Comparison of ENCODE assay signal across 8 cellular contexts in the genomic region with DNA sequence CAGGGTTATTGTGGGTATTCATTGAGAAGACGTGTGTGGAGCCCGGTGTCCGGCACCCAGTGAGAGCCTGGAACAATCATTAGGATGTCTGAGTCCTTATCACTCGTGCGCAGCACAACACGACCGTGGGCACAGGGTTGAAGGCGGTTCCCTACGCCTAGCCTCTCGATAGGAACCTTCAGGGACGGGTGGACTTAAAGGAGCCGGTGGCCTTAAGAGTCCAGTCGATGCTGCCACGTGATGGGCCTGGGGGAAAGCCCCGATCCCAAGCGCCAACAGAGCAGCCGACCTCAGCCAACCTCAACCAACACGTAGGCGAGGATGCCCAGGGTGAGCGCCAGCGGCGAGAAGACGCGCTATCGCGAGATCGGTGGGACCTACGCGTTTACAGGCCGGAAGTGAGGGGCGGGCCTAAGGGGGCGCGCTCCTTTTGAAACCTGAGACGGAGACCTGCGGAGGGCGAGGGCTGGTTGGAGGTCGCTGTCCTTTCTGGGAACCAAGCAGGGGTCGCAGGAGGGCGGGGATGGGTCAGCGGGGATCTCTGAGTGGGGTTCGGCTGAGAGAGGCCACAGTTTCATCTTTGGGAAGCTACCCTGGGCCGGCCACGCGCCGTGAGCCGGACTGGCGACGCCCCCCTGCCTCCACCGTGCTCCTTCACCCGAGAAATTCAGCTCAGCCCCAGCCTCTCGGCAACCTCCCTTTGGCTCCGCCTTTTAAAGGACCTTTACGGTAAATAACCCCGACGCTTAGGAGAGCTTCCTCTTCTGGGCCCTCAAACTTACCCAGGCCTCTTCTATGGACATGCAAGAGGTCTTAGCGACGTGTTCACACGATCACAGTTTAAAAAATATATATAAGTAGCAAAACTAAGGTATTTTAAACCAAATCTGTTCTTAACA. TPM values are rescaled to one million over a fixed set of nuclear protein-coding genes. Genes with fewer than 3 reads are reported as not detected.
DNase-seq lines count a peak whose midpoint lies in the region; TF ChIP-seq lines count a peak whose summit lies in the region.

No MANE protein-coding gene starts in this region.

- no peaks in the 10 kb centered on the region for H4K20me1 ChIP-seq in SU-DHL-6 (ENCODE audit: low read depth, low read length)

- peak overlapping the region; percentile 92 for H3K4me2 ChIP-seq in SU-DHL-6 (ENCODE audit: low read depth, low read length, poor library complexity, severe bottlenecking)

- intact Hi-C loops in adrenal gland (cut with DNase I) (no loop called here), prostate gland (cut with DNase I) (no loop called here)

- no peaks in the 10 kb centered on the region for H3K27me3 ChIP-seq in SU-DHL-6 (ENCODE audit: low read length)
- no peaks in the 10 kb centered on the region for H3K27me3 ChIP-seq in adrenal gland
- no peaks in the 10 kb centered on the region for H3K27me3 ChIP-seq in right atrium auricular region
- no peaks in the 10 kb centered on the region for H3K27me3 ChIP-seq in prostate gland (replicated peaks; ENCODE audit: insufficient read depth)

- H3K4me1 ChIP-seq in adrenal gland (replicated peaks in 1 of 2): peaks cover 6% of the 10 kb centered on the region in 2 donors
- H3K4me1 ChIP-seq in right atrium auricular region: peaks cover 0 to 7% of the 10 kb centered on the region in 2 donors
- no peaks in the 10 kb centered on the region for H3K4me1 ChIP-seq in prostate gland (replicated peaks)

- peak; percentile 29 for DNase-seq in GM04503 (ENCODE audit: low read depth)
- DNase-seq in HEK293T (ENCODE audit: extremely low spot score): peak; percentile 95
- peak; percentile 93 for DNase-seq in NCI-H1105 (lab: John Stamatoyannopoulos, UW)
- peak; percentile 88 to 96 (median 92) for DNase-seq in adrenal gland
- DNase-seq in right atrium auricular region (ENCODE audit: low spot score): peak; percentile 87
- peak; percentile 83 for DNase-seq in prostate gland (ENCODE audit: low spot score)
- peak; percentile 89 for DNase-seq in ureter (ENCODE audit: low spot score)

- CTCF ChIA-PET in HEK293T (lab: Yijun Ruan, JAX): interaction anchor here (1.0 to 2.5 kb wide), 5 partner anchors 11 to 56 kb away, joined by 3 to 15 read pairs (median 10); no protein-coding TSS in a partner anchor

- TF ChIP-seq POLR2A in adrenal gland (IDR thresholded peaks at IDR 0.05) (no peak), prostate gland (IDR thresholded peaks at IDR 0.05) (no peak)

- no peaks in the 10 kb centered on the region for H3K36me3 ChIP-seq in SU-DHL-6 (ENCODE audit: low read length)
- no peaks in the 10 kb centered on the region for H3K36me3 ChIP-seq in adrenal gland (replicated peaks in 1 of 2)
- H3K36me3 ChIP-seq in right atrium auricular region: no peaks in the 10 kb centered on the region
- H3K36me3 ChIP-seq in prostate gland: no peaks in the 10 kb centered on the region

- peak overlapping the region; percentile 70 for H3K4me3 ChIP-seq in SU-DHL-6 (ENCODE audit: insufficient read depth, low read length, poor library complexity, severe bottlenecking)
- peak overlapping the region in 2 of 4 donors; percentile 21 to 71 for H3K4me3 ChIP-seq in adrenal gland
- H3K4me3 ChIP-seq in right atrium auricular region: peak overlapping the region; percentile 49 to 53
- H3K4me3 ChIP-seq in prostate gland: peak overlapping the region; percentile 31 to 42

- POLR2A ChIA-PET in HEK293T (lab: Yijun Ruan, JAX): interaction anchor here (0.6 to 2.4 kb wide), 20 partner anchors 10 to 336 kb away, joined by 3 to 13 read pairs (median 4); a partner anchor contains a TSS

- H3F3A ChIP-seq in SU-DHL-6 (ENCODE audit: insufficient read depth): peaks cover 5% of the 10 kb centered on the region; the same call in 1 of the 2 replicates

- no peaks in the 10 kb centered on the region for H3K79me2 ChIP-seq in SU-DHL-6 (ENCODE audit: insufficient read depth, low read length)

- 2 to 5% (median 3%) methylated on average over 46 to 58 of the region's 58 CpGs for WGBS in adrenal gland, 4 donors
- WGBS in prostate gland: 3% methylated on average over 58 of the region's 58 CpGs

- H3K27ac ChIP-seq in SU-DHL-6 (ENCODE audit: low read depth, low read length): peak overlapping the region; percentile 60
- peak overlapping the region in 1 of 5 donors; percentile 20 for H3K27ac ChIP-seq in adrenal gland
- no peak overlapping the region for H3K27ac ChIP-seq in right atrium auricular region
- H3K27ac ChIP-seq in prostate gland: no peak overlapping the region

- peak overlapping the region; percentile 83 for H2AFZ ChIP-seq in SU-DHL-6 (ENCODE audit: low read depth, low read length, severe bottlenecking)

- H3K9ac ChIP-seq in SU-DHL-6 (ENCODE audit: low read length): peak overlapping the region; percentile 62

- no peaks in the 10 kb centered on the region for H3K9me2 ChIP-seq in SU-DHL-6 (replicated peaks; ENCODE audit: insufficient read depth, low read length)

- TF ChIP-seq CTCF in SU-DHL-6 (IDR thresholded peaks at IDR 0.05; ENCODE audit: insufficient read depth, low read length, poor library complexity, severe bottlenecking) (no peak), adrenal gland (IDR thresholded peaks at IDR 0.05) (no peak), right atrium auricular region (IDR thresholded peaks at IDR 0.05) (no peak), prostate gland (IDR thresholded peaks at IDR 0.05) (no peak)

- H3K9me3 ChIP-seq in SU-DHL-6 (ENCODE audit: insufficient read depth, low read length): no peaks in the 10 kb centered on the region
- no peaks in the 10 kb centered on the region for H3K9me3 ChIP-seq in adrenal gland (replicated peaks in 1 of 3)
- no peaks in the 10 kb centered on the region for H3K9me3 ChIP-seq in right atrium auricular region
- H3K9me3 ChIP-seq in prostate gland: no peaks in the 10 kb centered on the region

TF ChIP-seq in HEK293T, 16 proteins besides CTCF, POLR2A, EP300 and RAD21:
- TF ChIP-seq, protein P1, sequence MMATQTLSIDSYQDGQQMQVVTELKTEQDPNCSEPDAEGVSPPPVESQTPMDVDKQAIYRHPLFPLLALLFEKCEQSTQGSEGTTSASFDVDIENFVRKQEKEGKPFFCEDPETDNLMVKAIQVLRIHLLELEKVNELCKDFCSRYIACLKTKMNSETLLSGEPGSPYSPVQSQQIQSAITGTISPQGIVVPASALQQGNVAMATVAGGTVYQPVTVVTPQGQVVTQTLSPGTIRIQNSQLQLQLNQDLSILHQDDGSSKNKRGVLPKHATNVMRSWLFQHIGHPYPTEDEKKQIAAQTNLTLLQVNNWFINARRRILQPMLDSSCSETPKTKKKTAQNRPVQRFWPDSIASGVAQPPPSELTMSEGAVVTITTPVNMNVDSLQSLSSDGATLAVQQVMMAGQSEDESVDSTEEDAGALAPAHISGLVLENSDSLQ (IDR thresholded peaks at IDR 0.05): no peak
- TF ChIP-seq SP1 (IDR thresholded peaks at IDR 0.05): peak; percentile 35; the same call in 1 of the 2 replicates
- no peak for TF ChIP-seq BHLHE40 (IDR thresholded peaks at IDR 0.05; ENCODE audit: borderline replicate concordance)
- no peak for TF ChIP-seq CTBP1 (IDR thresholded peaks at IDR 0.05; ENCODE audit: borderline replicate concordance)
- no peak for TF ChIP-seq TARDBP (IDR thresholded peaks at IDR 0.05)
- no peak for TF ChIP-seq FOXK2 (IDR thresholded peaks at IDR 0.05)
- TF ChIP-seq ELF4 (IDR thresholded peaks at IDR 0.05): peak; percentile 74; the same call in 1 of the 2 replicates
- TF ChIP-seq L3MBTL2 (conservative IDR thresholded peaks at IDR 0.05): peak; percentile 96
- no peak for TF ChIP-seq ARNT (IDR thresholded peaks at IDR 0.05)

RNA-seq across cellular contexts. Expression of a gene that starts 28.3 kb away (rescaled TPM):
- total RNA-seq in adrenal gland: under 1 TPM in 2 of 8 donors, not detected in 6; 0.14 to 0.43 TPM
- polyA plus RNA-seq in adrenal gland: under 1 TPM in 2 of 3 donors, not detected in 1; 0.07 to 0.24 TPM
- total RNA-seq in right atrium auricular region: 1 to 10 TPM in 1 of 2 donors, under 1 TPM in 1; 0.90 to 1.2 TPM
- total RNA-seq in prostate gland: 1 to 10 TPM; 3.6 to 4.3 TPM
- total RNA-seq in ureter: 4.0 TPM

RNA-seq across cellular contexts. Expression of a gene that starts 49.4 kb away (rescaled TPM):
- 1 to 10 TPM in 2 of 8 donors, under 1 TPM in 5, not detected in 1; 0.39 to 2.2 (median 0.72) TPM for total RNA-seq in adrenal gland
- 1 to 10 TPM in 1 of 3 donors, under 1 TPM in 1, not detected in 1; 0.40 to 1.8 TPM for polyA plus RNA-seq in adrenal gland
- 1 to 10 TPM; 1.8 to 2.4 TPM for total RNA-seq in right atrium auricular region
- total RNA-seq in prostate gland: 10 to 100 TPM in 1 of 2 donors, 1 to 10 TPM in 1; 8.0 to 56.5 TPM
- 0.78 TPM for total RNA-seq in ureter

RNA-seq across cellular contexts. Expression of a gene that starts 50.5 kb away (rescaled TPM):
- total RNA-seq in adrenal gland (1 to 10 TPM in 3 of 8 donors, under 1 TPM in 2, not detected in 3; 0.13 to 8.7 (median 1.7) TPM), right atrium auricular region (not detected), prostate gland (not detected), ureter (not detected)
- polyA plus RNA-seq in adrenal gland: 10 to 100 TPM in 1 of 3 donors, 1 to 10 TPM in 2; 1.7 to 10.4 (median 5.0) TPM

Comparison
In these comparisons a context has a peak if more than half of its experiments do, and no peak if none do; other contexts are left out.
1. DNase-seq: peak in every context shown above with its lines; median percentile 95 in HEK293T; 93 in NCI-H1105; 92 in adrenal gland; 89 in ureter; 87 in right atrium auricular region; 83 in prostate gland; 29 in GM04503.